Comparison of ENCODE assay signal across 8 cellular contexts in genomic region chr19:49877879-49878743, GRCh38. TPM values are rescaled to one million over a fixed set of nuclear protein-coding genes. Genes with fewer than 3 reads are reported as not detected.
DNase-seq lines count a peak whose midpoint lies in the region; ATAC-seq and TF ChIP-seq lines count a peak whose summit lies in the region.

No MANE protein-coding gene starts in this region.

- H3K27ac ChIP-seq in OCI-LY7 (ENCODE audit: low read depth, low read length, poor library complexity, severe bottlenecking) (peak overlapping the region; percentile 80), esophagus muscularis mucosa (replicated peaks in 1 of 4) (peak overlapping the region; percentile 97 to 100 (median 99))

- H3K4me2 ChIP-seq in OCI-LY7 (ENCODE audit: low read length) = peak overlapping the region; percentile 98

- intact Hi-C loops in OCI-LY7 (cut with micrococcal nuclease; ENCODE audit: unreplicated experiment) (loop anchor here (1.0 to 5.0 kb wide), 4 partner anchors 46 to 286 kb away; partner anchors contain the start of genes ATF5, FUZ, NUP62 and PRR12), esophagus muscularis mucosa (cut with DNase I) (loop anchor here (5.0 kb wide), 1 partner anchor 66 kb away; the partner anchor contains the start of gene FUZ)

- peaks cover 21% of the 10 kb centered on the region for H3K36me3 ChIP-seq in OCI-LY7 (ENCODE audit: insufficient read depth, low read length)
- H3K36me3 ChIP-seq in esophagus muscularis mucosa = peaks cover 32 to 56% (median 51%) of the 10 kb centered on the region in 4 donors

- H3K27me3 ChIP-seq in esophagus muscularis mucosa = no peaks in the 10 kb centered on the region

- peak overlapping the region; percentile 84; the same call in 1 of the 2 replicates for H2AFZ ChIP-seq in OCI-LY7 (ENCODE audit: low read length)

- peaks cover 13% of the 10 kb centered on the region; the same call in 1 of the 2 replicates for H3K79me2 ChIP-seq in OCI-LY7 (ENCODE audit: insufficient read depth, low read depth, low read length)

- no peak for TF ChIP-seq EP300 in esophagus muscularis mucosa (IDR thresholded peaks at IDR 0.05)

- CTCF ChIA-PET in OCI-LY7 (lab: Charles Lee; ENCODE audit: unreplicated experiment) = interaction anchor here (0.7 kb wide), 1 partner anchor 13 kb away, joined by 3 read pairs; no protein-coding TSS in a partner anchor

- H3K4me3 ChIP-seq in OCI-LY7 (ENCODE audit: low read depth, low read length, poor library complexity, severe bottlenecking) (peak overlapping the region; percentile 90), esophagus muscularis mucosa (peak overlapping the region; percentile 83 to 99 (median 98))

- no peak for TF ChIP-seq POLR2A in esophagus muscularis mucosa (IDR thresholded peaks at IDR 0.05; ENCODE audit: low read depth)

- peaks cover 28% of the 10 kb centered on the region for H3K4me1 ChIP-seq in OCI-LY7 (ENCODE audit: insufficient read depth, low read length, poor library complexity, severe bottlenecking)
- peaks cover 27 to 46% (median 42%) of the 10 kb centered on the region in 4 donors for H3K4me1 ChIP-seq in esophagus muscularis mucosa

- DNase-seq in DMS53 treated with DMSO at 0.1 percent for 48 hours (lab: John Stamatoyannopoulos, UW; ENCODE audit: unreplicated experiment) (peak; percentile 89), HuH-7.5 (ENCODE audit: low spot score) (peak; percentile 99), OCI-LY7 (ENCODE audit: low spot score) (peak; percentile 98), esophagus muscularis mucosa (ENCODE audit: extremely low spot score) (peak; percentile 100), myocyte (ENCODE audit: low read depth) (peak; percentile 98)
- DNase-seq in activated T-cell treated with anti-CD3 and anti-CD28 coated beads, Interleukin-2, amount 50 U/mL, for 4 hours = peak; percentile 96
- peak; percentile 98 to 99 for DNase-seq in stimulated activated CD8-positive, alpha-beta memory T cell treated with anti-CD3 and anti-CD28 coated beads, Interleukin-7, amount 100 ng/mL, for 48 hours (ENCODE audit: extremely low read depth in 1 of 2, low read depth in 1 of 2)

- POLR2A ChIA-PET in OCI-LY7 (lab: Charles Lee) = no interaction called here

- ATAC-seq in GM21576 (IDR thresholded peaks at IDR 0.05; ENCODE audit: unreplicated experiment) = peak; percentile 45
- ATAC-seq in activated T-cell treated with anti-CD3 and anti-CD28 coated beads, Interleukin-2, amount 50 U/mL, for 4 hours = peak; percentile 70 to 72

- no peaks in the 10 kb centered on the region for H4K20me1 ChIP-seq in OCI-LY7 (ENCODE audit: insufficient read depth, low read length)

- WGBS in esophagus muscularis mucosa = 13% methylated on average over 24 of the region's 41 CpGs

- no TSS peak for BruUV-seq in OCI-LY7 (replicated peaks; lab: Mats Ljungman, UMichigan)

- no peaks in the 10 kb centered on the region for H3K9me3 Mint-ChIP-seq in activated T-cell treated with anti-CD3 and anti-CD28 coated beads, Interleukin-2, amount 50 U/mL, for 4 hours

- H3K9me2 ChIP-seq in OCI-LY7 (ENCODE audit: insufficient read depth, low read length) = no peaks in the 10 kb centered on the region

- no peak for TF ChIP-seq CTCF in OCI-LY7 (conservative IDR thresholded peaks at IDR 0.05; ENCODE audit: low read length)
- TF ChIP-seq CTCF in esophagus muscularis mucosa (IDR thresholded peaks at IDR 0.05) = no peak

- H3K4me3 Mint-ChIP-seq in activated T-cell treated with anti-CD3 and anti-CD28 coated beads, Interleukin-2, amount 50 U/mL, for 4 hours = no peak overlapping the region

- peaks cover 12% of the 10 kb centered on the region for H3K36me3 Mint-ChIP-seq in activated T-cell treated with anti-CD3 and anti-CD28 coated beads, Interleukin-2, amount 50 U/mL, for 4 hours (ENCODE audit: insufficient read depth)

- H3K27me3 Mint-ChIP-seq in activated T-cell treated with anti-CD3 and anti-CD28 coated beads, Interleukin-2, amount 50 U/mL, for 4 hours (ENCODE audit: low read depth) = no peaks in the 10 kb centered on the region

- H3K9me3 ChIP-seq in OCI-LY7 (ENCODE audit: low read length) (no peaks in the 10 kb centered on the region), esophagus muscularis mucosa (no peaks in the 10 kb centered on the region)

- H3K4me1 Mint-ChIP-seq in activated T-cell treated with anti-CD3 and anti-CD28 coated beads, Interleukin-2, amount 50 U/mL, for 4 hours (ENCODE audit: low read depth) = peaks cover 23% of the 10 kb centered on the region

RNA-seq across cellular contexts. Expression of gene TBC1D17, which starts 0.6 kb away (rescaled TPM):
- total RNA-seq in OCI-LY7 (2014; rRNA removed; shearing (Covaris generic)) = 7.9 and 8.0 TPM in 2 replicates
- total RNA-seq in OCI-LY7 (2022) = 24.0 and 31.1 TPM in 2 replicates
- total RNA-seq in activated T-cell treated with anti-CD3 and anti-CD28 coated beads, Interleukin-2, amount 50 U/mL, for 4 hours = 10 to 100 TPM; 29.1 to 30.5 (median 29.3) TPM
- 10 to 100 TPM; 35.1 to 60.9 (median 44.0) TPM for total RNA-seq in esophagus muscularis mucosa
- 17.7 and 19.9 TPM in 2 replicates for total RNA-seq in myocyte
- polyA plus RNA-seq in myocyte (2012) = 57.0 TPM

RNA-seq across cellular contexts. Expression of gene AKT1S1, which starts 1.0 kb away (rescaled TPM):
- total RNA-seq in OCI-LY7 (2014; rRNA removed; shearing (Covaris generic)) = 7.3 TPM in 2 replicates
- total RNA-seq in OCI-LY7 (2022) = 19.8 and 21.2 TPM in 2 replicates
- 10 to 100 TPM; 25.3 to 31.6 (median 28.0) TPM for total RNA-seq in activated T-cell treated with anti-CD3 and anti-CD28 coated beads, Interleukin-2, amount 50 U/mL, for 4 hours
- total RNA-seq in esophagus muscularis mucosa = 10 to 100 TPM; 15.4 to 30.6 (median 21.9) TPM
- 25.0 and 25.5 TPM in 2 replicates for total RNA-seq in myocyte
- polyA plus RNA-seq in myocyte (2012) = 82.8 TPM

RNA-seq across cellular contexts. Expression of gene PNKP, which starts 10.7 kb away (rescaled TPM):
- total RNA-seq in OCI-LY7 (2014; rRNA removed; shearing (Covaris generic)) = 65.4 and 90.9 TPM in 2 replicates
- total RNA-seq in OCI-LY7 (2022) (118 and 140 TPM in 2 replicates), esophagus muscularis mucosa (10 to 100 TPM; 21.4 to 43.7 (median 27.8) TPM), myocyte (31.1 and 38.2 TPM in 2 replicates)
- 100 to 1,000 TPM; 110 to 120 (median 110) TPM for total RNA-seq in activated T-cell treated with anti-CD3 and anti-CD28 coated beads, Interleukin-2, amount 50 U/mL, for 4 hours
- polyA plus RNA-seq in myocyte (2012) = 40.7 TPM

RNA-seq across cellular contexts. Expression of gene IL4I1, which starts 18.6 kb away (rescaled TPM):
- total RNA-seq in OCI-LY7 (2014; rRNA removed; shearing (Covaris generic)) = 0.25 and 0.39 TPM in 2 replicates
- total RNA-seq in OCI-LY7 (2022) (1.7 and 1.8 TPM in 2 replicates), esophagus muscularis mucosa (under 1 TPM in 2 of 4 donors, not detected in 2; 0.34 to 0.50 TPM), myocyte (0.35 and 0.83 TPM in 2 replicates)
- 10 to 100 TPM; 24.7 to 52.7 (median 36.4) TPM for total RNA-seq in activated T-cell treated with anti-CD3 and anti-CD28 coated beads, Interleukin-2, amount 50 U/mL, for 4 hours
- 0.32 TPM for polyA plus RNA-seq in myocyte (2012)

RNA-seq across cellular contexts. Expression of gene PTOV1, which starts 27.2 kb away (rescaled TPM):
- 101 and 124 TPM in 2 replicates for total RNA-seq in OCI-LY7 (2014; rRNA removed; shearing (Covaris generic))
- total RNA-seq in OCI-LY7 (2022) (105 and 114 TPM in 2 replicates), esophagus muscularis mucosa (100 to 1,000 TPM in 1 of 4 donors, 10 to 100 TPM in 3; 60.5 to 102 (median 84.4) TPM), myocyte (161 and 176 TPM in 2 replicates)
- 10 to 100 TPM; 77.8 to 86.3 (median 83.7) TPM for total RNA-seq in activated T-cell treated with anti-CD3 and anti-CD28 coated beads, Interleukin-2, amount 50 U/mL, for 4 hours
- 218 TPM for polyA plus RNA-seq in myocyte (2012)

Comparison
In these comparisons a context has a peak if more than half of its experiments do, and no peak if none do; other contexts are left out.
1. Peak in every context shown above with its lines: DNase-seq, ATAC-seq, H3K4me3 ChIP-seq and H3K27ac ChIP-seq.